18 cellular contexts compared by ENCODE assay signal in the genomic region with DNA sequence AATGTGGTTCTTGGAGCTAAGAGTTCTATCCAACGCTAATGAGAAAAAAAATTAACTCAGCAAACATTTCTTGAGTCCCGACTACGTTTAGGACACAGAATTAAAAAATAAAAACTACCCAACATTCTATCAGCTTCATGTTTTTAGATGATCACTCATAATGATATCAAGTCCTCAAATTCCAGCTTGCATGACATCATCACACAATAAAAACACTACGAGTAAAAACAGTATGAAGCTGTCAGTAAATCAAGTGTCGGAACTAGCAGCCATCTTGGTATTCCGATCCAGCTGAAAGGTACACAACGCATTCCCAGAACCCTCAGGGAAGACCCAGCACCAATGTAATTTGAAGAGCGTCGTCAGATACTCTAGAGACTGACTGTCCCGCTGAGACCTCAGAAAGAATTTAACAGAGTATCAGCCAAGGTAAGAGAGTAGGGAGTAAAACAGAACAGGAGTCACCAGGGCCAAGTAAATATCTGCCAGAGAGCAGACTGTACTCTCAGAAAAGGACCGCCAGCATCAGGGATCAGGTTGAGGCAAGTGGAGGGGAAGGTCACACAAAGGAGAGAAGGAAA.
"Had no signal": no experiment of that assay in that cellular context is flagged by ENCODE, and none has a peak within 500 bp of the region (broad histone marks: within the 10 kb centered on the region; RNA-seq: fewer than 3 reads in every experiment).

No MANE protein-coding gene starts in this region.

- H3K4me2 ChIP-seq: neural progenitor cell had no signal

- H3K4me3 ChIP-seq: esophagus muscularis mucosa, neural progenitor cell, pancreas, transverse colon had no signal

- H3K9me3 Mint-ChIP-seq: activated CD4-positive, alpha-beta memory T cell treated with anti-CD3 and anti-CD28 coated beads, Interleukin-2, amount 10 ng/mL, durations not matched to agents 7 days and 5 days had no signal

- H3K9ac ChIP-seq: neural progenitor cell had no signal

- DNase-seq: activated CD4-positive, alpha-beta memory T cell treated with anti-CD3 and anti-CD28 coated beads, Interleukin-2, amount 10 ng/mL, durations not matched to agents 7 days and 5 days; activated effector memory CD4-positive, alpha-beta T cell treated with Interleukin-2 at 50 U/mL for 16 hours; activated T-cell treated with anti-CD3 and anti-CD28 coated beads, Interleukin-2, amount 50 U/mL, for 4 hours; amniotic stem cell; caudate nucleus; hypothalamus; left ventricle myocardium superior; pancreas; stimulated activated CD4-positive, alpha-beta T cell treated with anti-CD3 and anti-CD28 coated beads, Interleukin-15, amount 100 ng/mL, for 24 hours; stimulated activated CD4-positive, alpha-beta T cell treated with anti-CD3 and anti-CD28 coated beads, Interleukin-4, amount 100 ng/mL, for 1 hour; stimulated activated naive CD4-positive, alpha-beta T cell; substantia nigra; T-helper 1 cell; transverse colon had no signal

- H3K27ac Mint-ChIP-seq: activated CD4-positive, alpha-beta memory T cell treated with anti-CD3 and anti-CD28 coated beads, Interleukin-2, amount 10 ng/mL, durations not matched to agents 7 days and 5 days; memory B cell had no signal

- H3K27me3 ChIP-seq: esophagus muscularis mucosa, pancreas, transverse colon had no signal

- H3K27ac ChIP-seq: esophagus muscularis mucosa, neural progenitor cell, pancreas had no signal

- H2AFZ ChIP-seq: neural progenitor cell had no signal

- H3K36me3 ChIP-seq: esophagus muscularis mucosa, neural progenitor cell, pancreas had no signal

- H3K27me3 Mint-ChIP-seq: activated CD4-positive, alpha-beta memory T cell treated with anti-CD3 and anti-CD28 coated beads, Interleukin-2, amount 10 ng/mL, durations not matched to agents 7 days and 5 days; memory B cell had no signal

- ATAC-seq: activated naive CD4-positive, alpha-beta T cell treated with anti-CD3 and anti-CD28 coated beads, Interleukin-2, amount 50 U/mL, for 72 hours; activated T-cell treated with anti-CD3 and anti-CD28 coated beads, Interleukin-2, amount 50 U/mL, for 4 hours; left ventricle myocardium superior had no signal

- H3K9me3 ChIP-seq: esophagus muscularis mucosa, pancreas, transverse colon had no signal

- H3K4me3 Mint-ChIP-seq: activated CD4-positive, alpha-beta memory T cell treated with anti-CD3 and anti-CD28 coated beads, Interleukin-2, amount 10 ng/mL, durations not matched to agents 7 days and 5 days; activated T-cell treated with anti-CD3 and anti-CD28 coated beads, Interleukin-2, amount 50 U/mL, for 4 hours; memory B cell; neural progenitor cell had no signal
